ENCODE assay signal across 8 cellular contexts in genomic region chr16:680625-680945, GRCh38. TPM values are rescaled to one million over a fixed set of nuclear protein-coding genes. Genes with fewer than 3 reads are reported as not detected.
DNase-seq lines count a peak whose midpoint lies in the region; ATAC-seq, FAIRE-seq and TF ChIP-seq lines count a peak whose summit lies in the region.

No MANE protein-coding gene starts in this region.

- H3K4me1 Mint-ChIP-seq in natural killer cell: peaks cover 0 to 30% of the 10 kb centered on the region in 2 donors

- H4K91ac ChIP-seq in IMR-90 (ENCODE audit: insufficient read depth, low read depth, low read length): no peak overlapping the region

- dilution Hi-C loops in IMR-90 (cut with HindIII; ENCODE audit: low sequenced_read_pairs, unreplicated experiment): no loop called here

- H2BK5ac ChIP-seq in IMR-90 (ENCODE audit: low read depth, low read length, poor library complexity, severe bottlenecking): peak overlapping the region; percentile 74

- H2AFZ ChIP-seq in IMR-90 (replicated peaks; ENCODE audit: low read length, poor library complexity): peak overlapping the region; percentile 93

- peak overlapping the region; percentile 95 for H2AK9ac ChIP-seq in IMR-90 (replicated peaks; ENCODE audit: low read depth, low read length, poor library complexity)

- FAIRE-seq in frontal cortex (lab: Jason Lieb, UNC): no peak

- POLR2A ChIA-PET in IMR-90 (lab: Charles Lee; ENCODE audit: unreplicated experiment): no interaction called here

- H2BK120ac ChIP-seq in IMR-90 (ENCODE audit: low read depth, low read length): no peak overlapping the region

- H3K27ac Mint-ChIP-seq in natural killer cell: peak overlapping the region; percentile 67 to 75

- in situ Hi-C loops in IMR-90 (cut with MboI; ENCODE audit: low sequenced_read_pairs): no loop called here

- peaks cover 35% of the 10 kb centered on the region for H3K36me3 ChIP-seq in BE2C
- H3K36me3 ChIP-seq in IMR-90 (ENCODE audit: control insufficient read depth, insufficient read depth, low read length): peaks cover 27% of the 10 kb centered on the region
- peaks cover 6% of the 10 kb centered on the region for H3K36me3 ChIP-seq in colonic mucosa

- no peak overlapping the region for H3K56ac ChIP-seq in IMR-90 (ENCODE audit: extremely low read depth, insufficient read depth, low read length)

- no peaks in the 10 kb centered on the region for H3K9me3 Mint-ChIP-seq in natural killer cell

- peaks cover 9 to 40% of the 10 kb centered on the region in 2 experiments; a peak in 3 of 4 replicates for H3K79me1 ChIP-seq in IMR-90 (ENCODE audit: low read depth in 1 of 2, low read length in 2 of 2)

- H2BK15ac ChIP-seq in IMR-90 (ENCODE audit: low read depth, low read length): no peak overlapping the region

- peak overlapping the region; percentile 74 to 86; a peak in 2 of 4 replicates for H4K8ac ChIP-seq in IMR-90 (ENCODE audit: low read depth in 2 of 2, low read length in 2 of 2)

- TF ChIP-seq RAD21 in IMR-90 (IDR thresholded peaks at IDR 0.05; ENCODE audit: low read length): no peak

- H3K27me3 Mint-ChIP-seq in natural killer cell (ENCODE audit: low read depth in 2 of 2): no peaks in the 10 kb centered on the region

- peaks cover 34% of the 10 kb centered on the region for H4K20me1 ChIP-seq in IMR-90 (ENCODE audit: insufficient read depth, low read length)

- H3K4ac ChIP-seq in IMR-90 (ENCODE audit: low read depth, low read length): peak overlapping the region; percentile 83; the same call in 1 of the 2 replicates

- H3K27me3 ChIP-seq in BE2C (no peaks in the 10 kb centered on the region), IMR-90 (ENCODE audit: control insufficient read depth, insufficient read depth, low read length) (no peaks in the 10 kb centered on the region), colonic mucosa (no peaks in the 10 kb centered on the region)

- H3K23ac ChIP-seq in IMR-90 (ENCODE audit: low read depth, low read length): peak overlapping the region; percentile 53; the same call in 1 of the 2 replicates

- peak overlapping the region; percentile 76 for H3K14ac ChIP-seq in IMR-90 (replicated peaks; ENCODE audit: low read depth, low read length)

- H3K9me3 ChIP-seq in BE2C: no peaks in the 10 kb centered on the region
- H3K9me3 ChIP-seq in IMR-90 (ENCODE audit: control insufficient read depth, insufficient read depth, low read length): no peaks in the 10 kb centered on the region
- no peaks in the 10 kb centered on the region for H3K9me3 ChIP-seq in colonic mucosa

- H3K4me1 ChIP-seq in BE2C (peaks cover 15% of the 10 kb centered on the region), IMR-90 (ENCODE audit: control insufficient read depth, insufficient read depth, low read length) (peaks cover 22% of the 10 kb centered on the region), colonic mucosa (peaks cover 41% of the 10 kb centered on the region)

- WGBS in IMR-90 (ENCODE audit: extremely low coverage in 2 of 2, insufficient read length in 1 of 2), 2 experiments: 1% methylated on average over 24 of the region's 38 CpGs; no CpG with 5 or more reads in 1 of the 2 experiments

- H4K5ac ChIP-seq in IMR-90 (ENCODE audit: low read depth, low read length): peak overlapping the region; percentile 54; the same call in 1 of the 2 replicates

- BruUV-seq in IMR-90 (replicated peaks; lab: Mats Ljungman, UMichigan): no TSS peak

- CTCF ChIA-PET in IMR-90 (lab: Yijun Ruan, JAX): no interaction called here

- H3K9me1 ChIP-seq in IMR-90 (ENCODE audit: insufficient read depth, low read length): peaks cover 15% of the 10 kb centered on the region

- H3K4me3 ChIP-seq in BE2C (ENCODE audit: low read depth, low read length) (peak overlapping the region; percentile 91), IMR-90 (ENCODE audit: insufficient read depth, low read depth, low read length) (peak overlapping the region; percentile 96), colonic mucosa (peak overlapping the region; percentile 71)

- ATAC-seq in IMR-90 (ENCODE audit: low read depth): peak; percentile 2
- no peak for ATAC-seq in natural killer cell
- ATAC-seq in GM19395 (IDR thresholded peaks at IDR 0.05; ENCODE audit: unreplicated experiment): no peak

- H3K4me3 Mint-ChIP-seq in natural killer cell: peak overlapping the region; percentile 85

- H2BK20ac ChIP-seq in IMR-90 (ENCODE audit: low read depth, low read length): no peak overlapping the region

- no peak overlapping the region for H2AK5ac ChIP-seq in IMR-90 (ENCODE audit: low read depth, low read length)

- no peak overlapping the region for H3K18ac ChIP-seq in IMR-90 (ENCODE audit: low read depth, low read length)

- DNase-seq in BE2C: no peak
- no peak for DNase-seq in IMR-90
- DNase-seq in colonic mucosa: no peak
- no peak for DNase-seq in natural killer cell
- DNase-seq in KG1 (lab: John Stamatoyannopoulos, UW): no peak
- DNase-seq in NCI-H1092 (lab: John Stamatoyannopoulos, UW): no peak
- DNase-seq in frontal cortex (ENCODE audit: low spot score in 2 of 2): no peak

- H3K9ac ChIP-seq in IMR-90 (ENCODE audit: low read depth, low read length): peak overlapping the region; percentile 80
- H3K9ac ChIP-seq in colonic mucosa (ENCODE audit: low read depth in 2 of 2, low read length in 2 of 2): peak overlapping the region; percentile 77 to 85

- intact Hi-C loops in IMR-90 (cut with micrococcal nuclease): no loop called here
- intact Hi-C loops in colonic mucosa (cut with DNase I): no loop called here
- intact Hi-C loops in natural killer cell (cut with micrococcal nuclease): no loop called here

- no peak for TF ChIP-seq POLR2A in IMR-90 (IDR thresholded peaks at IDR 0.05; ENCODE audit: low read depth, low read length)

- peak overlapping the region; percentile 82 for H3K27ac ChIP-seq in IMR-90 (ENCODE audit: insufficient read depth, low read length)
- H3K27ac ChIP-seq in colonic mucosa: peak overlapping the region; percentile 90

- TF ChIP-seq CTCF in BE2C (IDR thresholded peaks at IDR 0.05; ENCODE audit: low read depth, low read length) (no peak), IMR-90 (conservative IDR thresholded peaks at IDR 0.05; ENCODE audit: low read depth, low read length) (no peak), colonic mucosa (IDR thresholded peaks at IDR 0.05) (no peak), natural killer cell (IDR thresholded peaks at IDR 0.05) (no peak)

- peak overlapping the region; percentile 98 for H3K4me2 ChIP-seq in IMR-90 (ENCODE audit: low read depth, low read length)

- no peaks in the 10 kb centered on the region for H3K36me3 Mint-ChIP-seq in natural killer cell

TF ChIP-seq in IMR-90, 13 proteins besides CTCF, POLR2A, EP300 and RAD21:
- no peak for TF ChIP-seq CEBPB (IDR thresholded peaks at IDR 0.05; ENCODE audit: low read depth, low read length)

RNA-seq across cellular contexts. Expression of gene STUB1, which starts 0.4 kb away (rescaled TPM):
- polyA plus RNA-seq in BE2C (2012; ENCODE audit: insufficient read depth, insufficient read length, low read depth): 418 TPM
- total RNA-seq in IMR-90 (2012; rRNA removed): 162 and 183 TPM in 2 replicates
- 186 and 195 TPM in 2 replicates for polyA plus RNA-seq in IMR-90 (2012; rRNA removed)
- polyA plus RNA-seq in IMR-90 (2012; cell fraction: cytosol; rRNA removed): 197 and 230 TPM in 2 replicates
- 258 and 444 TPM in 2 replicates for polyA plus RNA-seq in IMR-90 (2012; cell fraction: nucleus; rRNA removed; ENCODE audit: low replicate concordance)
- total RNA-seq in colonic mucosa: 100 to 1,000 TPM in 1 of 2 donors, 10 to 100 TPM in 1; 96.7 to 159 TPM
- total RNA-seq in natural killer cell: 10 to 100 TPM; 89.5 to 95.4 (median 93.5) TPM
- 77.5 TPM for total RNA-seq in frontal cortex

RNA-seq across cellular contexts. Expression of gene JMJD8, which starts 3.5 kb away (rescaled TPM):
- polyA plus RNA-seq in BE2C (2012; ENCODE audit: insufficient read depth, insufficient read length, low read depth): 327 TPM
- 17.2 and 17.7 TPM in 2 replicates for total RNA-seq in IMR-90 (2012; rRNA removed)
- 62.5 and 72.2 TPM in 2 replicates for polyA plus RNA-seq in IMR-90 (2012; rRNA removed)
- 54.7 and 85.9 TPM in 2 replicates for polyA plus RNA-seq in IMR-90 (2012; cell fraction: cytosol; rRNA removed)
- polyA plus RNA-seq in IMR-90 (2012; cell fraction: nucleus; rRNA removed; ENCODE audit: low replicate concordance): 54.8 and 132 TPM in 2 replicates
- 10 to 100 TPM; 40.7 to 72.1 TPM for total RNA-seq in colonic mucosa
- 10 to 100 TPM; 29.5 to 32.6 (median 31.5) TPM for total RNA-seq in natural killer cell
- total RNA-seq in frontal cortex: 10.2 TPM

RNA-seq across cellular contexts. Expression of gene RHBDL1, which starts 5.1 kb away (rescaled TPM):
- 2.8 TPM for polyA plus RNA-seq in BE2C (2012; ENCODE audit: insufficient read depth, insufficient read length, low read depth)
- 0.72 and 0.83 TPM in 2 replicates for total RNA-seq in IMR-90 (2012; rRNA removed)
- polyA plus RNA-seq in IMR-90 (2012; rRNA removed): 4.1 and 4.8 TPM in 2 replicates
- 4.0 and 5.9 TPM in 2 replicates for polyA plus RNA-seq in IMR-90 (2012; cell fraction: cytosol; rRNA removed)
- 37.4 and 102 TPM in 2 replicates for polyA plus RNA-seq in IMR-90 (2012; cell fraction: nucleus; rRNA removed; ENCODE audit: low replicate concordance)
- total RNA-seq in colonic mucosa: 1 to 10 TPM; 4.0 to 5.7 TPM
- total RNA-seq in natural killer cell: 1 to 10 TPM; 2.9 to 4.2 (median 4.2) TPM
- 2.0 TPM for total RNA-seq in frontal cortex

RNA-seq across cellular contexts. Expression of gene WDR24, which starts 9.6 kb away (rescaled TPM):
- 67.0 TPM for polyA plus RNA-seq in BE2C (2012; ENCODE audit: insufficient read depth, insufficient read length, low read depth)
- total RNA-seq in IMR-90 (2012; rRNA removed) (0.72 and 1.1 TPM in 2 replicates), colonic mucosa (10 to 100 TPM in 1 of 2 donors, 1 to 10 TPM in 1; 8.5 to 18.8 TPM), natural killer cell (10 to 100 TPM in 2 of 3 donors, 1 to 10 TPM in 1; 8.8 to 14.1 (median 10.2) TPM), frontal cortex (2.9 TPM)
- polyA plus RNA-seq in IMR-90 (2012; rRNA removed): 8.7 and 10.8 TPM in 2 replicates
- polyA plus RNA-seq in IMR-90 (2012; cell fraction: cytosol; rRNA removed): 7.8 and 7.9 TPM in 2 replicates
- polyA plus RNA-seq in IMR-90 (2012; cell fraction: nucleus; rRNA removed; ENCODE audit: low replicate concordance): 22.4 and 54.8 TPM in 2 replicates

RNA-seq across cellular contexts. Expression of gene RHOT2, which starts 12.7 kb away (rescaled TPM):
- 535 TPM for polyA plus RNA-seq in BE2C (2012; ENCODE audit: insufficient read depth, insufficient read length, low read depth)
- total RNA-seq in IMR-90 (2012; rRNA removed): 20.0 and 20.3 TPM in 2 replicates
- polyA plus RNA-seq in IMR-90 (2012; rRNA removed): 181 and 228 TPM in 2 replicates
- 70.1 and 99.5 TPM in 2 replicates for polyA plus RNA-seq in IMR-90 (2012; cell fraction: cytosol; rRNA removed)
- 1,124 and 3,095 TPM in 2 replicates for polyA plus RNA-seq in IMR-90 (2012; cell fraction: nucleus; rRNA removed; ENCODE audit: low replicate concordance)
- 100 to 1,000 TPM; 112 to 182 TPM for total RNA-seq in colonic mucosa
- 100 to 1,000 TPM; 205 to 216 (median 211) TPM for total RNA-seq in natural killer cell
- 17.9 TPM for total RNA-seq in frontal cortex
